1 cellular context compared by ENCODE assay signal in the genomic region with DNA sequence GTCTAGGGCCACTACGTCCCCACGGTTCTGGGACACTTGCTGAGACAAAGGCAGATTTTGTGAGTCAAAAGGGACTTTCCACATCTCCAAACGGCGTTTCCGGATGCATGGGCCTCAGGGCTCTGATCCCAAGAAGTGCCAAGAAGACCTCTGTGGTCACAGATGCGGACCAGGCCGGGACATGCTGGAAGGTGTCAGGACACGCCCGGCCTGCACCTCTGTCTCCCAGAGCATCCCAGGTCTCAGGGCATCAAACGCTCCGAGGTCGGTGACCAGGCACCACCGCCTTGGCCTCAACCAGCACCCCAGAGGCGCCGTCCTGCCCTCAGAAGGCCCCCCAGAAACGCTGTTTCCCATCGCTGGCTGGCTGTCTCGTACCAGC.
TF ChIP-seq lines count a peak whose summit lies in the region.

No MANE protein-coding gene starts in this region.

TF ChIP-seq in HepG2, 621 proteins besides CTCF, POLR2A, EP300 and RAD21:
- TF ChIP-seq SP4 (CRISPR knock-in tag; IDR thresholded peaks at IDR 0.05) (no peak), PCBP1 (IDR thresholded peaks at IDR 0.05; ENCODE audit: borderline replicate concordance, low read depth, low read length) (0 out of 2 replicates have a peak, but pooled peaks have one; percentile 16), ZFY (CRISPR knock-in tag; IDR thresholded peaks at IDR 0.05) (0 out of 2 replicates have a peak, but pooled peaks have one; percentile 8), ZFX (CRISPR knock-in tag; IDR thresholded peaks at IDR 0.05; ENCODE audit: low read depth) (0 out of 2 replicates have a peak, but pooled peaks have one; percentile 5), FOXK2 (IDR thresholded peaks at IDR 0.05) (no peak), USF2 (IDR thresholded peaks at IDR 0.05; ENCODE audit: low read depth, low read length) (no peak), USF2 (CRISPR knock-in tag; IDR thresholded peaks at IDR 0.05; ENCODE audit: borderline replicate concordance) (no peak)
